Comparison of ENCODE assay signal across 16 cellular contexts in the genomic region with DNA sequence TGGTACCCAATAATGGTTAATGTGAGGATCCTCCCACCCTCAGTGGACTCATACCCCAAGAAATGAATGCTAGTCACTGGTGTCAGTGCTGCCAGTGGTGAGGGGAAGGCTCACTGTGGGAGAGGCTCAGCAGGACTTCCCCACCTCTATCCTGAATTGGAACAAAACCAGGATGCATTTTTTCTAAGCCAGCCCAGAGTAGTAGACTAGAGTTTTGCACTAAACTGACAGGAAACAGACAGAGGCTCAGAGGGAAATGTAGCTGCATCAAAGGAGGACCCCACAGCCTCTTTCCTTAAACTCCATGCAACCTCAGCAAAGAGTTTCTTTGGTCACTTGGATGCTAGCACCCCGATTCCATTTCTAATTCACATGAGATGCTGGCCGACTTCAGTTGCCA. TPM values are rescaled to one million over a fixed set of nuclear protein-coding genes. Genes with fewer than 3 reads are reported as not detected.
DNase-seq lines count a peak whose midpoint lies in the region; ATAC-seq lines count a peak whose summit lies in the region.
"Had no signal": no experiment of that assay in that cellular context is flagged by ENCODE, and none has a peak within 500 bp of the region (broad histone marks: within the 10 kb centered on the region; RNA-seq: fewer than 3 reads in every experiment).

No MANE protein-coding gene starts in this region.

- no peak for ATAC-seq in stimulated activated naive CD8-positive, alpha-beta T cell treated with anti-CD3 and anti-CD28 coated beads, Interleukin-15, Interleukin-2, amounts not matched to agents 100 U/mL and 50 U/mL, for 24 hours
- ATAC-seq in T-cell (replicated peaks in 1 of 4) (peak; percentile 10 to 28 (median 18)), HG03460 (IDR thresholded peaks at IDR 0.05; ENCODE audit: unreplicated experiment) (no peak)
- ATAC-seq: gastroesophageal sphincter, WTC11 had no signal

- peak overlapping the region; percentile 28 for H3K4me3 Mint-ChIP-seq in stimulated activated naive CD8-positive, alpha-beta T cell treated with anti-CD3 and anti-CD28 coated beads, Interleukin-15, Interleukin-2, amounts not matched to agents 100 ng/mL and 50 ng/mL, for 24 hours
- H3K4me3 Mint-ChIP-seq in T-cell, result peak overlapping the region; percentile 52 to 67 (median 67)
- H3K4me3 Mint-ChIP-seq: WTC11 had no signal

- CTCF ChIA-PET in T-cell (lab: Charles Lee), result interaction anchor here in 1 of 2 donors (0.6 to 2.6 kb wide), 9 partner anchors 12 to 106 kb away, joined by 3 to 14 read pairs (median 3); no protein-coding TSS in a partner anchor

- no peak overlapping the region for H2AK5ac ChIP-seq in neuronal stem cell (ENCODE audit: low read depth, low read length)

- no peak overlapping the region for H3K4ac ChIP-seq in neuronal stem cell (ENCODE audit: low read length)

- H3K27ac Mint-ChIP-seq in stimulated activated naive CD8-positive, alpha-beta T cell treated with anti-CD3 and anti-CD28 coated beads, Interleukin-15, Interleukin-2, amounts not matched to agents 100 ng/mL and 50 ng/mL, for 24 hours, result peak overlapping the region; percentile 95
- peak overlapping the region; percentile 98 for H3K27ac Mint-ChIP-seq in T-cell
- H3K27ac Mint-ChIP-seq: WTC11 had no signal

- no peak overlapping the region for H2BK12ac ChIP-seq in neuronal stem cell (ENCODE audit: low read length)

- H2BK5ac ChIP-seq in neuronal stem cell (ENCODE audit: low read length), result no peak overlapping the region

- peaks cover 96% of the 10 kb centered on the region for H3K4me1 Mint-ChIP-seq in stimulated activated naive CD8-positive, alpha-beta T cell treated with anti-CD3 and anti-CD28 coated beads, Interleukin-15, Interleukin-2, amounts not matched to agents 100 ng/mL and 50 ng/mL, for 24 hours (ENCODE audit: low read depth)
- H3K4me1 Mint-ChIP-seq in T-cell, result peaks cover 90 to 95% (median 95%) of the 10 kb centered on the region in 3 donors
- H3K4me1 Mint-ChIP-seq: WTC11 had no signal

- H3K4me3 ChIP-seq in effector memory CD4-positive, alpha-beta T cell (ENCODE audit: insufficient read depth, low read depth, low read length, poor library complexity, severe bottlenecking), result no peak overlapping the region
- no peak overlapping the region for H3K4me3 ChIP-seq in neuronal stem cell (ENCODE audit: low read length in 2 of 2)
- H3K4me3 ChIP-seq: gastroesophageal sphincter, smooth muscle cell had no signal

- no peak overlapping the region for H3K9ac ChIP-seq in neuronal stem cell (ENCODE audit: low read depth, low read length, poor library complexity)
- H3K9ac ChIP-seq: parathyroid adenoma had no signal

- no peaks in the 10 kb centered on the region for H3K36me3 ChIP-seq in effector memory CD4-positive, alpha-beta T cell (ENCODE audit: control insufficient read depth, insufficient read depth, low read length)
- no peaks in the 10 kb centered on the region for H3K36me3 ChIP-seq in neuronal stem cell (replicated peaks in 1 of 2; ENCODE audit: control insufficient read depth in 2 of 2, insufficient read depth in 2 of 2, low read length in 2 of 2)
- H3K36me3 ChIP-seq: gastroesophageal sphincter had no signal

- H3K79me1 ChIP-seq in neuronal stem cell (ENCODE audit: low read depth, low read length), result no peaks in the 10 kb centered on the region

- H3K14ac ChIP-seq in neuronal stem cell (ENCODE audit: low read length), result no peak overlapping the region

- no peak for DNase-seq in stimulated activated naive CD8-positive, alpha-beta T cell treated with anti-CD3 and anti-CD28 coated beads, Interleukin-15, Interleukin-2, amounts not matched to agents 100 U/mL and 50 U/mL, for 24 hours
- DNase-seq in T-cell (no peak), neuronal stem cell (ENCODE audit: low spot score) (no peak), hypothalamus (lab: John Stamatoyannopoulos, UW) (no peak), NAMALWA (ENCODE audit: low spot score) (no peak)
- DNase-seq in effector memory CD4-positive, alpha-beta T cell, result no peak
- DNase-seq: DMS79, NCI-H1417 treated with DMSO at 0.1 percent for 48 hours had no signal

- peaks cover 10% of the 10 kb centered on the region for H3K9me3 Mint-ChIP-seq in stimulated activated naive CD8-positive, alpha-beta T cell treated with anti-CD3 and anti-CD28 coated beads, Interleukin-15, Interleukin-2, amounts not matched to agents 100 ng/mL and 50 ng/mL, for 24 hours
- peaks cover 0 to 15% (median 5%) of the 10 kb centered on the region in 3 donors for H3K9me3 Mint-ChIP-seq in T-cell
- H3K9me3 Mint-ChIP-seq: WTC11 had no signal

- H2BK15ac ChIP-seq in neuronal stem cell (ENCODE audit: low read length), result no peak overlapping the region

- H2BK120ac ChIP-seq in neuronal stem cell (ENCODE audit: low read depth, low read length), result no peak overlapping the region

- H3K36me3 Mint-ChIP-seq in stimulated activated naive CD8-positive, alpha-beta T cell treated with anti-CD3 and anti-CD28 coated beads, Interleukin-15, Interleukin-2, amounts not matched to agents 100 ng/mL and 50 ng/mL, for 24 hours (ENCODE audit: low read depth), result peaks cover 4% of the 10 kb centered on the region
- no peaks in the 10 kb centered on the region for H3K36me3 Mint-ChIP-seq in T-cell
- H3K36me3 Mint-ChIP-seq: WTC11 had no signal

- H2AFZ ChIP-seq in neuronal stem cell (ENCODE audit: low read length), result no peak overlapping the region
- H2AFZ ChIP-seq: parathyroid adenoma had no signal

- H3K4me1 ChIP-seq in effector memory CD4-positive, alpha-beta T cell (ENCODE audit: control insufficient read depth, insufficient read depth, low read length, poor library complexity, severe bottlenecking), result peaks cover 82% of the 10 kb centered on the region
- peaks cover 0 to 5% of the 10 kb centered on the region in 2 donors for H3K4me1 ChIP-seq in neuronal stem cell (ENCODE audit: control insufficient read depth in 2 of 2, insufficient read depth in 1 of 2, low read depth in 1 of 2, low read length in 2 of 2)
- H3K4me1 ChIP-seq: gastroesophageal sphincter, parathyroid adenoma had no signal

- H3K27me3 Mint-ChIP-seq in stimulated activated naive CD8-positive, alpha-beta T cell treated with anti-CD3 and anti-CD28 coated beads, Interleukin-15, Interleukin-2, amounts not matched to agents 100 ng/mL and 50 ng/mL, for 24 hours, result no peaks in the 10 kb centered on the region
- H3K27me3 Mint-ChIP-seq in T-cell, result no peaks in the 10 kb centered on the region

- H4K91ac ChIP-seq in neuronal stem cell (ENCODE audit: low read depth, low read length, poor library complexity), result no peak overlapping the region

- no peak overlapping the region for H3K4me2 ChIP-seq in neuronal stem cell (ENCODE audit: insufficient read depth, low read length, poor library complexity, severe bottlenecking)
- H3K4me2 ChIP-seq: smooth muscle cell had no signal

- no CpG with 5 or more reads among the region's 2 CpGs for WGBS in neuronal stem cell (ENCODE audit: extremely low coverage in 2 of 2, insufficient read length in 2 of 2, insufficient replicate concordance in 1 of 2), 2 donors

- no peak overlapping the region for H3K23ac ChIP-seq in neuronal stem cell (ENCODE audit: low read depth, low read length, poor library complexity)

- no peak overlapping the region for H3K18ac ChIP-seq in neuronal stem cell (ENCODE audit: low read length)

- H3K9me3 ChIP-seq in effector memory CD4-positive, alpha-beta T cell (ENCODE audit: control insufficient read depth, low read length), result no peaks in the 10 kb centered on the region
- H3K9me3 ChIP-seq in neuronal stem cell (replicated peaks in 1 of 2; ENCODE audit: control insufficient read depth in 2 of 2, insufficient read depth in 1 of 2, low read depth in 1 of 2, low read length in 2 of 2), result no peaks in the 10 kb centered on the region
- H3K9me3 ChIP-seq: gastroesophageal sphincter had no signal

- no peak overlapping the region for H4K8ac ChIP-seq in neuronal stem cell (ENCODE audit: low read depth, low read length)

- H3K27ac ChIP-seq in effector memory CD4-positive, alpha-beta T cell (ENCODE audit: insufficient read depth, low read length, poor library complexity, severe bottlenecking), result peak overlapping the region; percentile 83
- no peak overlapping the region for H3K27ac ChIP-seq in neuronal stem cell (replicated peaks; ENCODE audit: low read length)
- H3K27ac ChIP-seq: gastroesophageal sphincter, parathyroid adenoma had no signal

- POLR2A ChIA-PET in T-cell (lab: Charles Lee), result interaction anchor here (0.6 to 1.5 kb wide), 2 partner anchors 12 to 27 kb away, joined by 3 read pairs; no protein-coding TSS in a partner anchor

- H3K27me3 ChIP-seq in effector memory CD4-positive, alpha-beta T cell (replicated peaks; ENCODE audit: control insufficient read depth, insufficient read depth, low read length, poor library complexity, severe bottlenecking), result no peaks in the 10 kb centered on the region
- peaks cover 0 to 17% (median 0%) of the 10 kb centered on the region in 3 experiments for H3K27me3 ChIP-seq in neuronal stem cell (ENCODE audit: control insufficient read depth in 3 of 3, insufficient read depth in 3 of 3, low read depth in 1 of 3, low read length in 3 of 3)

RNA-seq across cellular contexts. Expression of a gene that starts 10.6 kb away (rescaled TPM):
- 100 to 1,000 TPM in 2 of 5 donors, 10 to 100 TPM in 3; 71.5 to 142 (median 80.4) TPM for total RNA-seq in T-cell
- 0.08 TPM for polyA plus RNA-seq in neuronal stem cell (2013, experiment 1 of 2)
- 0.15 TPM for polyA plus RNA-seq in neuronal stem cell (2013, experiment 2 of 2)
- total RNA-seq: cardiac septum, smooth muscle cell, WTC11 had no signal
- polyA plus RNA-seq: endothelial cell of umbilical vein, smooth muscle cell had no signal

Comparison
In these comparisons a context has a peak if more than half of its experiments do, and no peak if none do; other contexts are left out.
1. ATAC-seq: peak in T-cell (4 of 4); none in stimulated activated naive CD8-positive, alpha-beta T cell treated with anti-CD3 and anti-CD28 coated beads, Interleukin-15, Interleukin-2, amounts not matched to agents 100 U/mL and 50 U/mL, for 24 hours (single experiment) and HG03460 (single experiment).